Comparison of ENCODE assay signal across 1 cellular context in genomic region chr19:33522371-33522662, GRCh38.
TF ChIP-seq lines count a peak whose summit lies in the region.

No MANE protein-coding gene starts in this region.

TF ChIP-seq in liver, 16 proteins besides CTCF, POLR2A, EP300 and RAD21 (continued from another document):
- TF ChIP-seq REST (IDR thresholded peaks at IDR 0.05) (no peak), GABPA (IDR thresholded peaks at IDR 0.05 in 1 of 2, conservative IDR thresholded peaks at IDR 0.05 in 1 of 2) (no peak), ATF3 (IDR thresholded peaks at IDR 0.05) (no peak)
